Comparison of ENCODE assay signal across 8 cellular contexts in the genomic region with DNA sequence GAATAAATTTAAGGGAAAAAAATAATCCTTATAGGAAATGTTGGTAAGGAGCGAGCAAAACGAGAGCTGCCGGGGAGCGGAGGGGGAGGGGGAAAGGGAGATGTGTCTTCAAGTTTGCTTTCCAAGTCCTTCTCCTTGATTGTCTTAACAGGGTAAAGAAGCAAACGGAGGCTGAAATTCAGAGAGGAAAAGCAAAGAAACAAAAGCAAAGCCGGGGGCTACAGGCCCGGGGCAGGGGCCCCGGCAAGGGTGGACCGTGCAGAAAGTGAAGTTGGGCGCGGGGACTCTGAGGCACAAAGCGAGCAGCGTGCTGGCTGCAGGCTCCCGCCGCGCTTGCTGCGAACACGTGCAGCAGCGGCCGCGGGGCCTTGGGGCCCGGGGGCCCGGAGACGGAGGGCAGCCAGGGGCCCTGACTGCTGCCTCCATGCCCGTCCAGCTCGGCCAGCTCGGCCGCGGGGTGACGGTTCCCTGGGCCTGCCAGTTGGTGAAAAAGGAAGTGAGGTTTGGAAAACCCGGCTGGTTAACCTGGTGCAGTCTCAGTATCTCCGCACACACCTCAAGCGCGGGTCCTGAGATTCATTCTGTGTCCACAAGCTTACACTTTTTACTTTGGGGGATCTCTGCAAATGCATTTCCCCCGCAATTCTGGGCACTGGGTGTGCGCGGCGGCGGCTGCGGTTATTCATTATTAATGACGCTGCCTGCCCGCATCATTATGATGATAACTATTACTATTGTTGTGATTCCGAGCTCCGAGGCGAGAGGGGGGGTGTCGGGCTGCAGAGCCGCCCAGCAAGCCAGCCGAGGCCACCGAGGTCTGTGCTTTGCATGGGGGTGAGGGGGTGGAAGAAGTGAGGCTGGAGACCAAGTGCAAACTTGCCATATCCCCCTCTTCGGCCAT. TPM values are rescaled to one million over a fixed set of nuclear protein-coding genes. Genes with fewer than 3 reads are reported as not detected.
DNase-seq lines count a peak whose midpoint lies in the region; ATAC-seq and TF ChIP-seq lines count a peak whose summit lies in the region.

No MANE protein-coding gene starts in this region.

- TF ChIP-seq CTCF in brain (conservative IDR thresholded peaks at IDR 0.05) (no peak), left lung (IDR thresholded peaks at IDR 0.05) (no peak), testis (IDR thresholded peaks at IDR 0.05) (no peak)

- TF ChIP-seq POLR2A in testis (IDR thresholded peaks at IDR 0.05): no peak

- peaks cover 18% of the 10 kb centered on the region for H3K36me3 Mint-ChIP-seq in brain

- no peaks in the 10 kb centered on the region for H3K9me3 ChIP-seq in left lung
- H3K9me3 ChIP-seq in testis: no peaks in the 10 kb centered on the region

- WGBS in testis, 2 donors: 1 to 2% methylated on average over 39 to 50 of the region's 50 CpGs

- peaks cover 10% of the 10 kb centered on the region for H3K27me3 Mint-ChIP-seq in brain

- no peaks in the 10 kb centered on the region for H3K36me3 ChIP-seq in left lung
- no peaks in the 10 kb centered on the region for H3K36me3 ChIP-seq in testis (ENCODE audit: low read depth, missing control alignments)

- ATAC-seq in GM19455 (IDR thresholded peaks at IDR 0.05; ENCODE audit: unreplicated experiment): peak; percentile 3
- ATAC-seq in left lung: peak; percentile 19
- ATAC-seq in GM18868 (IDR thresholded peaks at IDR 0.05; ENCODE audit: unreplicated experiment): no peak
- no peak for ATAC-seq in HG03460 (IDR thresholded peaks at IDR 0.05; ENCODE audit: unreplicated experiment)

- intact Hi-C loops in left lung (cut with DNase I) (no loop called here), testis (cut with DNase I; ENCODE audit: low total_unique reads) (no loop called here)

- H3K4me1 ChIP-seq in left lung: peaks cover 0 to 57% of the 10 kb centered on the region in 2 donors
- H3K4me1 ChIP-seq in testis: peaks cover 14% of the 10 kb centered on the region

- peak overlapping the region; percentile 98 to 99 (median 99) for H3K27ac Mint-ChIP-seq in brain

- H3K4me3 Mint-ChIP-seq in brain: peak overlapping the region; percentile 93 to 100 (median 96)

- H3K27me3 ChIP-seq in left lung: peaks cover 48 to 100% of the 10 kb centered on the region in 2 donors
- H3K27me3 ChIP-seq in testis: no peaks in the 10 kb centered on the region

- H3K27ac ChIP-seq in left lung: peak overlapping the region; percentile 53 to 88
- peak overlapping the region in 1 of 2 donors; percentile 29 for H3K27ac ChIP-seq in testis

- DNase-seq in DMS53 (lab: John Stamatoyannopoulos, UW) (peak; percentile 83), NCI-H2227 (lab: John Stamatoyannopoulos, UW; ENCODE audit: unreplicated experiment) (peak; percentile 64), left lung (peak; percentile 45 to 92), testis (peak; percentile 38)

- H3K4me3 ChIP-seq in left lung (peak overlapping the region; percentile 58 to 64), testis (peak overlapping the region; percentile 57 to 71)

- no peaks in the 10 kb centered on the region for H3K9me3 Mint-ChIP-seq in brain

- H3K4me1 Mint-ChIP-seq in brain: peaks cover 48% of the 10 kb centered on the region

RNA-seq across cellular contexts. Expression of gene BCL11A, which starts 4.0 kb away (rescaled TPM):
- polyA plus RNA-seq in brain (ENCODE audit: insufficient read depth, low read depth, low replicate concordance) (22.7 TPM), testis (ENCODE audit: insufficient read depth, low read depth, low replicate concordance) (5.1 TPM)
- total RNA-seq in left lung (1 to 10 TPM; 4.0 to 7.3 TPM), testis (10 to 100 TPM in 1 of 2 donors, 1 to 10 TPM in 1; 4.1 to 11.6 TPM)

Comparison
In these comparisons a context has a peak if more than half of its experiments do, and no peak if none do; other contexts are left out.
1. ATAC-seq: peak in GM19455 (single experiment) and left lung (single experiment); none in GM18868 (single experiment) and HG03460 (single experiment).
2. Peak in every context shown above with its lines, with median percentiles within 50 percentile points of each other: DNase-seq.